Comparison of ENCODE assay signal across 1 cellular context in genomic region chr15:77555232-77555631, GRCh38.
TF ChIP-seq lines count a peak whose summit lies in the region.

No MANE protein-coding gene starts in this region.

TF ChIP-seq in H1, 55 proteins besides CTCF, POLR2A, EP300 and RAD21 (continued from another document):
- TF ChIP-seq, protein P1, sequence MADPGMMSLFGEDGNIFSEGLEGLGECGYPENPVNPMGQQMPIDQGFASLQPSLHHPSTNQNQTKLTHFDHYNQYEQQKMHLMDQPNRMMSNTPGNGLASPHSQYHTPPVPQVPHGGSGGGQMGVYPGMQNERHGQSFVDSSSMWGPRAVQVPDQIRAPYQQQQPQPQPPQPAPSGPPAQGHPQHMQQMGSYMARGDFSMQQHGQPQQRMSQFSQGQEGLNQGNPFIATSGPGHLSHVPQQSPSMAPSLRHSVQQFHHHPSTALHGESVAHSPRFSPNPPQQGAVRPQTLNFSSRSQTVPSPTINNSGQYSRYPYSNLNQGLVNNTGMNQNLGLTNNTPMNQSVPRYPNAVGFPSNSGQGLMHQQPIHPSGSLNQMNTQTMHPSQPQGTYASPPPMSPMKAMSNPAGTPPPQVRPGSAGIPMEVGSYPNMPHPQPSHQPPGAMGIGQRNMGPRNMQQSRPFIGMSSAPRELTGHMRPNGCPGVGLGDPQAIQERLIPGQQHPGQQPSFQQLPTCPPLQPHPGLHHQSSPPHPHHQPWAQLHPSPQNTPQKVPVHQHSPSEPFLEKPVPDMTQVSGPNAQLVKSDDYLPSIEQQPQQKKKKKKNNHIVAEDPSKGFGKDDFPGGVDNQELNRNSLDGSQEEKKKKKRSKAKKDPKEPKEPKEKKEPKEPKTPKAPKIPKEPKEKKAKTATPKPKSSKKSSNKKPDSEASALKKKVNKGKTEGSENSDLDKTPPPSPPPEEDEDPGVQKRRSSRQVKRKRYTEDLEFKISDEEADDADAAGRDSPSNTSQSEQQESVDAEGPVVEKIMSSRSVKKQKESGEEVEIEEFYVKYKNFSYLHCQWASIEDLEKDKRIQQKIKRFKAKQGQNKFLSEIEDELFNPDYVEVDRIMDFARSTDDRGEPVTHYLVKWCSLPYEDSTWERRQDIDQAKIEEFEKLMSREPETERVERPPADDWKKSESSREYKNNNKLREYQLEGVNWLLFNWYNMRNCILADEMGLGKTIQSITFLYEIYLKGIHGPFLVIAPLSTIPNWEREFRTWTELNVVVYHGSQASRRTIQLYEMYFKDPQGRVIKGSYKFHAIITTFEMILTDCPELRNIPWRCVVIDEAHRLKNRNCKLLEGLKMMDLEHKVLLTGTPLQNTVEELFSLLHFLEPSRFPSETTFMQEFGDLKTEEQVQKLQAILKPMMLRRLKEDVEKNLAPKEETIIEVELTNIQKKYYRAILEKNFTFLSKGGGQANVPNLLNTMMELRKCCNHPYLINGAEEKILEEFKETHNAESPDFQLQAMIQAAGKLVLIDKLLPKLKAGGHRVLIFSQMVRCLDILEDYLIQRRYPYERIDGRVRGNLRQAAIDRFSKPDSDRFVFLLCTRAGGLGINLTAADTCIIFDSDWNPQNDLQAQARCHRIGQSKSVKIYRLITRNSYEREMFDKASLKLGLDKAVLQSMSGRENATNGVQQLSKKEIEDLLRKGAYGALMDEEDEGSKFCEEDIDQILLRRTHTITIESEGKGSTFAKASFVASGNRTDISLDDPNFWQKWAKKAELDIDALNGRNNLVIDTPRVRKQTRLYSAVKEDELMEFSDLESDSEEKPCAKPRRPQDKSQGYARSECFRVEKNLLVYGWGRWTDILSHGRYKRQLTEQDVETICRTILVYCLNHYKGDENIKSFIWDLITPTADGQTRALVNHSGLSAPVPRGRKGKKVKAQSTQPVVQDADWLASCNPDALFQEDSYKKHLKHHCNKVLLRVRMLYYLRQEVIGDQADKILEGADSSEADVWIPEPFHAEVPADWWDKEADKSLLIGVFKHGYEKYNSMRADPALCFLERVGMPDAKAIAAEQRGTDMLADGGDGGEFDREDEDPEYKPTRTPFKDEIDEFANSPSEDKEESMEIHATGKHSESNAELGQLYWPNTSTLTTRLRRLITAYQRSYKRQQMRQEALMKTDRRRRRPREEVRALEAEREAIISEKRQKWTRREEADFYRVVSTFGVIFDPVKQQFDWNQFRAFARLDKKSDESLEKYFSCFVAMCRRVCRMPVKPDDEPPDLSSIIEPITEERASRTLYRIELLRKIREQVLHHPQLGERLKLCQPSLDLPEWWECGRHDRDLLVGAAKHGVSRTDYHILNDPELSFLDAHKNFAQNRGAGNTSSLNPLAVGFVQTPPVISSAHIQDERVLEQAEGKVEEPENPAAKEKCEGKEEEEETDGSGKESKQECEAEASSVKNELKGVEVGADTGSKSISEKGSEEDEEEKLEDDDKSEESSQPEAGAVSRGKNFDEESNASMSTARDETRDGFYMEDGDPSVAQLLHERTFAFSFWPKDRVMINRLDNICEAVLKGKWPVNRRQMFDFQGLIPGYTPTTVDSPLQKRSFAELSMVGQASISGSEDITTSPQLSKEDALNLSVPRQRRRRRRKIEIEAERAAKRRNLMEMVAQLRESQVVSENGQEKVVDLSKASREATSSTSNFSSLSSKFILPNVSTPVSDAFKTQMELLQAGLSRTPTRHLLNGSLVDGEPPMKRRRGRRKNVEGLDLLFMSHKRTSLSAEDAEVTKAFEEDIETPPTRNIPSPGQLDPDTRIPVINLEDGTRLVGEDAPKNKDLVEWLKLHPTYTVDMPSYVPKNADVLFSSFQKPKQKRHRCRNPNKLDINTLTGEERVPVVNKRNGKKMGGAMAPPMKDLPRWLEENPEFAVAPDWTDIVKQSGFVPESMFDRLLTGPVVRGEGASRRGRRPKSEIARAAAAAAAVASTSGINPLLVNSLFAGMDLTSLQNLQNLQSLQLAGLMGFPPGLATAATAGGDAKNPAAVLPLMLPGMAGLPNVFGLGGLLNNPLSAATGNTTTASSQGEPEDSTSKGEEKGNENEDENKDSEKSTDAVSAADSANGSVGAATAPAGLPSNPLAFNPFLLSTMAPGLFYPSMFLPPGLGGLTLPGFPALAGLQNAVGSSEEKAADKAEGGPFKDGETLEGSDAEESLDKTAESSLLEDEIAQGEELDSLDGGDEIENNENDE (IDR thresholded peaks at IDR 0.05; ENCODE audit: insufficient replicate concordance, low read length), result no peak
- TF ChIP-seq POU5F1 (IDR thresholded peaks at IDR 0.05; ENCODE audit: low read depth, low read length) (no peak), KDM4A (IDR thresholded peaks at IDR 0.05; ENCODE audit: low read depth, low read length, severe bottlenecking) (no peak), EZH2 (IDR thresholded peaks at IDR 0.05; ENCODE audit: low read depth, low read length, severe bottlenecking) (no peak), EGR1 (IDR thresholded peaks at IDR 0.05; ENCODE audit: borderline replicate concordance, low read depth, low read length) (no peak)
